11 cellular contexts compared by ENCODE assay signal in genomic region chr11:12876340-12876739, GRCh38.
"Had no signal": no experiment of that assay in that cellular context is flagged by ENCODE, and none has a peak within 500 bp of the region (broad histone marks: within the 10 kb centered on the region; RNA-seq: fewer than 3 reads in every experiment).

No MANE protein-coding gene starts in this region.

- DNase-seq: activated CD4-positive, alpha-beta memory T cell treated with anti-CD3 and anti-CD28 coated beads, Interleukin-2, amount 10 ng/mL, durations not matched to agents 7 days and 5 days; activated CD4-positive, alpha-beta T cell treated with anti-CD3 and anti-CD28 coated beads for 36 hours; activated gamma-delta T cell; activated T-cell treated with anti-CD3 and anti-CD28 coated beads, Interleukin-2, amount 50 U/mL, for 72 hours; amygdala; brain microvascular endothelial cell; cortex of kidney; effector CD4-positive, alpha-beta T cell had no signal

- H3K27ac ChIP-seq: brain microvascular endothelial cell, vagina had no signal

- H3K4me1 ChIP-seq: vagina had no signal

- H3K4me3 ChIP-seq: vagina had no signal

- H3K27me3 ChIP-seq: brain microvascular endothelial cell, vagina had no signal

- ATAC-seq: activated CD4-positive, alpha-beta T cell treated with anti-CD3 and anti-CD28 coated beads for 36 hours; activated naive CD4-positive, alpha-beta T cell treated with anti-CD3 and anti-CD28 coated beads, Interleukin-2, amount 50 U/mL, for 72 hours; activated T-cell treated with anti-CD3 and anti-CD28 coated beads, Interleukin-2, amount 50 U/mL, for 72 hours; stimulated activated memory B cell treated with anti-CD40 and anti-IgM and Interleukin-4, amounts not matched to agents 10 μg/mL and 1 μg/mL and 100 μg/mL, for 72 hours had no signal

- H3K9me3 ChIP-seq: vagina had no signal

- H3K36me3 ChIP-seq: vagina had no signal
